In the genomic region with DNA sequence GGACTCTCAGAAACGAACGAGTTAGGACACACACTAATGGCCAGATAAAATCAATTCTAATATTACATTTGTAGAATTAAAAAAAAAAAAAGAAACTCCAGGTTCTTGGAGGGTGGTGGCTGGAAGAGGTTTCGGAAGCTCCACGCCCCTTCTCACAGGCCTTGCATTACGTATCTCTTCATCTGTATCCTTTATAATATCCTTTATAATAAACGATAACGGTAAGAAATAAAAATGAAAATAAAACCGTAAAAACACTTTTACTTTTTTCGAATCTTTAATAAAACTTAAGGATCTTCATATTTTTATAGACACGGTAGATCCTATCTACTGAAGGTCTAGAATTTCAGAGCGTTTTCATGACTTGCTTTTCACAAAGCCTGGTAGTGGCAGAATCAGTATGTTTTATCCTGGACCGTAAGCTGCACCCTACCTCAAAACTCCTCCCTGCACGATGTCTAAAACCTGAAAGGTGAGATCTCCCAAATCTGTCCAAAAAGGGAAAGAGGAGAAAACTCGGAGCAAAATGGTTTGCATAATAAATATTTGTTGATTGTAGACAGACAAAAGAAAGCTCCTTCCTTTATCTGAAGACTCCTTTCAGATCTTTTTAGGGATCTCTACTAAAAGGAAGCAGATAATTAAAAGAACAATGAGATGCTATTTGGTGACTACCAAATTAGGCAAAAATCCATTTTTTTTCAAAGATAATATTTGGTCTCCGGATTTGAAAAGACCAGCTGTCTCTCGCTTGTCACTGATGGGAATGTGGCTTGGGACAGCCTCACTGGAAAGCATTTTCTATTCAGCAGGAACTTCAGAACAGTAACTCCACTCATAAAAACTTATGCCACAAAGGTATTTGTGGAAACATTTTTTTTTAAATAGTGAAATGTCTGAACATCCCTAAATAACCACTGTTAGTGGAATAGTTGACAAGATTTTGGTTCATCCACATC, we compare ENCODE assay signal across 9 cellular contexts. TPM values are rescaled to one million over a fixed set of nuclear protein-coding genes. Genes with fewer than 3 reads are reported as not detected.
DNase-seq lines count a peak whose midpoint lies in the region; ATAC-seq and TF ChIP-seq lines count a peak whose summit lies in the region.
"Had no signal": no experiment of that assay in that cellular context is flagged by ENCODE, and none has a peak within 500 bp of the region (broad histone marks: within the 10 kb centered on the region; RNA-seq: fewer than 3 reads in every experiment).

No MANE protein-coding gene starts in this region.

- H3K27me3 ChIP-seq in KMS-11 (ENCODE audit: insufficient read depth, low read depth) (peaks cover 16% of the 10 kb centered on the region), duodenal mucosa (ENCODE audit: control insufficient read depth in 1 of 2, insufficient read depth in 2 of 2, low read length in 2 of 2) (peaks cover 29 to 56% of the 10 kb centered on the region in 2 donors), neutrophil (no peaks in the 10 kb centered on the region)

- H3K9me3 ChIP-seq in duodenal mucosa (ENCODE audit: control insufficient read depth in 1 of 2, low read length in 2 of 2) (no peaks in the 10 kb centered on the region), neutrophil (no peaks in the 10 kb centered on the region)

- H3K4me3 ChIP-seq in KMS-11 (IDR thresholded peaks at IDR 0.05; ENCODE audit: insufficient read depth, low read depth, low read length) (no peak overlapping the region), duodenal mucosa (ENCODE audit: low read depth in 1 of 2, low read length in 2 of 2) (peak overlapping the region; percentile 50 to 73), neutrophil (ENCODE audit: low read depth in 1 of 2, low read length in 1 of 2) (peak overlapping the region; percentile 92 to 98)

- CTCF ChIA-PET in Calu3 (lab: Charles Lee): no interaction called here

- intact Hi-C loops in Calu3 (cut with micrococcal nuclease; ENCODE audit: unreplicated experiment): loop anchor here (5.0 to 10.0 kb wide), 2 partner anchors 95 to 208 kb away; no protein-coding TSS in a partner anchor

- no TSS peak for BruUV-seq in Calu3 (replicated peaks; lab: Mats Ljungman, UMichigan)

- DNase-seq in Calu3: no peak
- DNase-seq in NCI-H526 (lab: John Stamatoyannopoulos, UW): no peak
- no peak for DNase-seq in HuH-7 (ENCODE audit: low spot score)
- DNase-seq in GM13977 (ENCODE audit: low spot score): no peak
- DNase-seq: PC-3 had no signal

- no peaks in the 10 kb centered on the region for H3K27me3 Mint-ChIP-seq in Calu3 (ENCODE audit: unreplicated experiment)

- in situ Hi-C loops in GM13977 (cut with MboI; ENCODE audit: low pct_unique_long_range_greater_than_20kb, low sequenced_read_pairs, unreplicated experiment): loop anchor here (10.0 to 25.0 kb wide), 2 partner anchors 208 to 265 kb away; no protein-coding TSS in a partner anchor

- H3K27ac Mint-ChIP-seq in Calu3 (ENCODE audit: unreplicated experiment): no peak overlapping the region

- peaks cover 21% of the 10 kb centered on the region for H3K4me1 Mint-ChIP-seq in Calu3 (ENCODE audit: low read depth, unreplicated experiment)

- H3K79me2 ChIP-seq in KMS-11 (ENCODE audit: insufficient read depth, low read depth): peaks cover 10% of the 10 kb centered on the region

- H3K36me3 ChIP-seq in KMS-11 (ENCODE audit: insufficient read depth) (peaks cover 2% of the 10 kb centered on the region; the same call in 1 of the 2 replicates), duodenal mucosa (ENCODE audit: control insufficient read depth in 1 of 2, insufficient read depth in 2 of 2, low read length in 2 of 2) (peaks cover 0 to 6% of the 10 kb centered on the region in 2 donors), neutrophil (peaks cover 9% of the 10 kb centered on the region)

- H3K4me2 ChIP-seq in KMS-11: peak overlapping the region; percentile 86

- no peak overlapping the region for H3K27ac ChIP-seq in KMS-11
- no peak overlapping the region for H3K27ac ChIP-seq in duodenal mucosa (ENCODE audit: low read depth, low read length)
- peak overlapping the region; percentile 100 for H3K27ac ChIP-seq in neutrophil

- H2AFZ ChIP-seq in KMS-11 (ENCODE audit: low read depth): peak overlapping the region; percentile 58; the same call in 1 of the 2 replicates

- H3K36me3 Mint-ChIP-seq in Calu3 (ENCODE audit: insufficient read depth, unreplicated experiment): peaks cover 35% of the 10 kb centered on the region

- ATAC-seq in activated CD4-positive, CD25-positive, alpha-beta regulatory T cell treated with anti-CD3 and anti-CD28 coated beads, Interleukin-2, amount 50 U/mL, for 24 hours: no peak
- ATAC-seq: PC-3 had no signal

- no peaks in the 10 kb centered on the region for H4K20me1 ChIP-seq in KMS-11 (ENCODE audit: insufficient read depth)

- H3K4me1 ChIP-seq in KMS-11 (ENCODE audit: low read depth, poor library complexity, severe bottlenecking) (peaks cover 17% of the 10 kb centered on the region), duodenal mucosa (ENCODE audit: control insufficient read depth in 1 of 2, insufficient read depth in 2 of 2, low read length in 2 of 2) (peaks cover 13 to 18% of the 10 kb centered on the region in 2 donors), neutrophil (ENCODE audit: control insufficient read depth in 1 of 2, insufficient read depth in 1 of 2, low read depth in 1 of 2, low read length in 1 of 2) (peaks cover 63% of the 10 kb centered on the region in 2 experiments)

- peak overlapping the region; percentile 88 for H3K4me3 Mint-ChIP-seq in Calu3 (ENCODE audit: low read depth, unreplicated experiment)

- TF ChIP-seq CTCF in Calu3 (IDR thresholded peaks at IDR 0.05; ENCODE audit: unreplicated experiment) (no peak), KMS-11 (conservative IDR thresholded peaks at IDR 0.05; ENCODE audit: low read depth, low read length) (no peak), neutrophil (IDR thresholded peaks at IDR 0.05) (no peak), GM13977 (IDR thresholded peaks at IDR 0.05; ENCODE audit: extremely low read depth, insufficient read depth, missing control alignments) (no peak)

- no peaks in the 10 kb centered on the region for H3K9me3 Mint-ChIP-seq in Calu3 (ENCODE audit: low read depth, unreplicated experiment)

- no peak overlapping the region; the same call in 1 of the 2 replicates for H3K9ac ChIP-seq in KMS-11
- peak overlapping the region in 1 of 2 donors; percentile 24 for H3K9ac ChIP-seq in duodenal mucosa (ENCODE audit: low read depth in 1 of 2, low read length in 2 of 2)

RNA-seq across cellular contexts. Expression of gene CXCR4, which starts 2.0 kb away (rescaled TPM):
- total RNA-seq in Calu3 (2022): 12.4 and 16.7 TPM in 2 replicates
